Comparison of ENCODE assay signal across 2 cellular contexts in the genomic region with DNA sequence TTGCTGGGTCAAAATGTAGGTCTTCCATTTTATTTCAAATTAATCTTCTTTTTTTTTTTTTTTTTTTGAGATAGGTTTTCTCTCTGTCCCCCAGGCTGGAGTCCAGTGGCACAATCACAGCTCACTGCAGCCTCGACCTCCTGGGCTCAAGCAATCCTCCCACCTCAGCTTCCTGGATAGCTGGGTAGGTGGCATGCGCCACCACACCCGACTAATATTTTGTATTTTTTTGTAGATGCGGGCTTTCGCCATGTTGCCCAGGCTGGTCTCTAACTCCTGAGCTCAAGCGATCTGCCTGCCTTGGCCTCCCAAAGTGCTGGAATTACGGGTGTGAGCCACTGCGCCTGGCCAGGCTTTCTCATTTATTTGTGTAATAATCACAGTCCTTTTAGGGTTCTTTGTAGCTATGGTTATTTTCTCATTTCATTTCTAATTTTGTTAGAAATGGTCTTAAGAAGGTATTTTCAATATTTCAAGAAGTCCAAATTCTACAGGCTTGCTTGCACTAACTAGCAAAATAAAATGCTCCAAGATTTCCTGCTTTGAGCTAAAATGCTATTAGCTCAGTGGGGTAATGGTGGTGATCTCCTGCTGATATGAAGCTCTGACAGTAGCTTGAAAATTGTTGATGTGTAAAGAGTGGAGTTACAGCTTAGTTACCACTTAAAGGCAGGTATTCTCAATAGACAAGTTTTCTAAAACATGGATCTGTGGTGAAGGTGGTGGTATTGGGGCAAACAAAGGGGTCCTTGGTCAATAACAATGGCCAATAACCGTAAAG.
TF ChIP-seq lines count a peak whose summit lies in the region.

No MANE protein-coding gene starts in this region.

TF ChIP-seq in A549, 52 proteins besides CTCF, POLR2A, EP300 and RAD21:
- TF ChIP-seq TFCP2L1 (CRISPR knock-in tag; IDR thresholded peaks at IDR 0.05) (no peak), SREBF2 (IDR thresholded peaks at IDR 0.05) (no peak), CHD2 (IDR thresholded peaks at IDR 0.05; ENCODE audit: low read length, partially characterized antibody) (no peak), JUNB (IDR thresholded peaks at IDR 0.05) (no peak), ESRRA (IDR thresholded peaks at IDR 0.05; ENCODE audit: borderline replicate concordance, low read length) (no peak), NR3C1 (IDR thresholded peaks at IDR 0.05) (no peak), HOXB5 (CRISPR knock-in tag; IDR thresholded peaks at IDR 0.05) (no peak), HOXA7 (CRISPR knock-in tag; IDR thresholded peaks at IDR 0.05) (no peak), HDAC2 (IDR thresholded peaks at IDR 0.05) (no peak), SMC3 (IDR thresholded peaks at IDR 0.05) (no peak), MAFK (IDR thresholded peaks at IDR 0.05; ENCODE audit: partially characterized antibody) (no peak)
- TF ChIP-seq, protein P1, sequence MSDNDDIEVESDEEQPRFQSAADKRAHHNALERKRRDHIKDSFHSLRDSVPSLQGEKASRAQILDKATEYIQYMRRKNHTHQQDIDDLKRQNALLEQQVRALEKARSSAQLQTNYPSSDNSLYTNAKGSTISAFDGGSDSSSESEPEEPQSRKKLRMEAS (IDR thresholded peaks at IDR 0.05), result no peak

TF ChIP-seq in IMR-90, 13 proteins besides CTCF, POLR2A, EP300 and RAD21:
- TF ChIP-seq FOS (IDR thresholded peaks at IDR 0.05; ENCODE audit: low read depth, low read length) (no peak), NFE2L2 (IDR thresholded peaks at IDR 0.05; ENCODE audit: low read depth, low read length) (no peak), CHD1 (IDR thresholded peaks at IDR 0.05; ENCODE audit: low read depth, low read length) (no peak), RFX5 (IDR thresholded peaks at IDR 0.05; ENCODE audit: low read depth, low read length) (no peak), MAFK (IDR thresholded peaks at IDR 0.05; ENCODE audit: low read depth, low read length) (no peak), BHLHE40 (IDR thresholded peaks at IDR 0.05; ENCODE audit: low read depth, low read length) (no peak), RCOR1 (IDR thresholded peaks at IDR 0.05; ENCODE audit: insufficient replicate concordance, low read length) (no peak)
